38 cellular contexts compared by ENCODE assay signal in genomic region chr4:71476240-71476639, GRCh38.
"Had no signal": no experiment of that assay in that cellular context is flagged by ENCODE, and none has a peak within 500 bp of the region (broad histone marks: within the 10 kb centered on the region; RNA-seq: fewer than 3 reads in every experiment).

No MANE protein-coding gene starts in this region.

- FAIRE-seq: bronchial epithelial cell, TTC549 had no signal

- H3K4me3 ChIP-seq: adrenal gland, cardiac muscle cell had no signal

- H3K27ac ChIP-seq: adrenal gland, cardiac muscle cell, WERI-Rb-1 had no signal

- H3K9me3 Mint-ChIP-seq: activated CD4-positive, alpha-beta memory T cell treated with anti-CD3 and anti-CD28 coated beads for 36 hours; activated CD4-positive, alpha-beta T cell treated with anti-CD3 and anti-CD28 coated beads, Interleukin-2, amount 10 ng/mL, durations not matched to agents 7 days and 5 days; activated CD8-positive, alpha-beta T cell treated with anti-CD3 and anti-CD28 coated beads for 36 hours; activated naive CD4-positive, alpha-beta T cell treated with anti-CD3 and anti-CD28 coated beads for 36 hours; activated naive CD4-positive, alpha-beta T cell treated with anti-CD3 and anti-CD28 coated beads, Interleukin-2, amount 50 U/mL, for 72 hours; activated naive CD8-positive, alpha-beta T cell treated with anti-CD3 and anti-CD28 coated beads for 36 hours; activated T-cell treated with anti-CD3 and anti-CD28 coated beads, Interleukin-2, amount 50 U/mL, for 4 hours; activated T-cell treated with anti-CD3 and anti-CD28 coated beads, Interleukin-2, amount 50 U/mL, for 72 hours; activated T-helper 1 cell treated with anti-CD3 and anti-CD28 coated beads, Interleukin-12 subunit alpha, Interleukin-12 subunit beta, Interleukin-2, Interleukin-4 antibody, amounts not matched to agents 30 ng/mL and 10 ng/mL and 1 ng/mL, durations not matched to agents 14 hours and 24 hours and 36 hours; activated T-helper 17 cell treated with anti-CD3 and anti-CD28 coated beads, Interleukin-2, amount 50 U/mL, for 72 hours; brain; central memory CD8-positive, alpha-beta T cell; T-helper 1 cell treated with Interleukin-12 subunit alpha and Interleukin-12 subunit beta and Interleukin-4 antibody, amounts not matched to agents 30 μg/mL and 1 μg/mL, for 36 hours; T-helper 2 cell treated with Interferon-gamma antibody and Interleukin-4, amounts not matched to agents 5 μg/mL and 100 μg/mL, for 36 hours; WTC11 had no signal

- H3K36me3 Mint-ChIP-seq: activated CD4-positive, alpha-beta memory T cell treated with anti-CD3 and anti-CD28 coated beads for 36 hours; activated naive CD4-positive, alpha-beta T cell treated with anti-CD3 and anti-CD28 coated beads, Interleukin-2, amount 50 U/mL, for 72 hours; activated naive CD8-positive, alpha-beta T cell treated with anti-CD3 and anti-CD28 coated beads for 36 hours; WTC11 had no signal

- H3K4me1 ChIP-seq: adrenal gland had no signal

- H3K27me3 ChIP-seq: adrenal gland, cardiac muscle cell had no signal

- H3K27ac Mint-ChIP-seq: activated CD4-positive, alpha-beta memory T cell treated with anti-CD3 and anti-CD28 coated beads for 36 hours; activated CD4-positive, alpha-beta T cell treated with anti-CD3 and anti-CD28 coated beads for 36 hours; activated CD4-positive, alpha-beta T cell treated with anti-CD3 and anti-CD28 coated beads, Interleukin-2, amount 10 ng/mL, durations not matched to agents 7 days and 5 days; activated CD8-positive, alpha-beta T cell treated with anti-CD3 and anti-CD28 coated beads for 36 hours; activated naive CD4-positive, alpha-beta T cell treated with anti-CD3 and anti-CD28 coated beads for 36 hours; activated naive CD4-positive, alpha-beta T cell treated with anti-CD3 and anti-CD28 coated beads, Interleukin-2, amount 50 U/mL, for 72 hours; activated naive CD8-positive, alpha-beta T cell treated with anti-CD3 and anti-CD28 coated beads for 36 hours; activated T-cell treated with anti-CD3 and anti-CD28 coated beads, Interleukin-2, amount 50 U/mL, for 72 hours; activated T-helper 1 cell treated with anti-CD3 and anti-CD28 coated beads, Interleukin-12 subunit alpha, Interleukin-12 subunit beta, Interleukin-2, Interleukin-4 antibody, amounts not matched to agents 30 ng/mL and 10 ng/mL and 1 ng/mL, durations not matched to agents 14 hours and 24 hours and 36 hours; activated T-helper 17 cell treated with anti-CD3 and anti-CD28 coated beads, Interleukin-2, amount 50 U/mL, for 72 hours; T-helper 1 cell treated with Interleukin-12 subunit alpha and Interleukin-12 subunit beta and Interleukin-4 antibody, amounts not matched to agents 30 μg/mL and 1 μg/mL, for 36 hours; T-helper 2 cell treated with Interferon-gamma antibody and Interleukin-4, amounts not matched to agents 5 μg/mL and 100 μg/mL, for 36 hours; WTC11 had no signal

- H3K4me1 Mint-ChIP-seq: activated CD4-positive, alpha-beta T cell treated with anti-CD3 and anti-CD28 coated beads for 36 hours; activated CD4-positive, alpha-beta T cell treated with anti-CD3 and anti-CD28 coated beads, Interleukin-2, amount 10 ng/mL, durations not matched to agents 7 days and 5 days; activated naive CD8-positive, alpha-beta T cell treated with anti-CD3 and anti-CD28 coated beads for 36 hours; activated T-helper 17 cell treated with anti-CD3 and anti-CD28 coated beads, Interleukin-2, amount 50 U/mL, for 72 hours; brain; central memory CD8-positive, alpha-beta T cell; WTC11 had no signal

- H3K27me3 Mint-ChIP-seq: activated CD4-positive, alpha-beta memory T cell treated with anti-CD3 and anti-CD28 coated beads for 36 hours; activated CD4-positive, alpha-beta T cell treated with anti-CD3 and anti-CD28 coated beads for 36 hours; activated CD4-positive, alpha-beta T cell treated with anti-CD3 and anti-CD28 coated beads, Interleukin-2, amount 10 ng/mL, durations not matched to agents 7 days and 5 days; activated CD8-positive, alpha-beta T cell treated with anti-CD3 and anti-CD28 coated beads for 36 hours; activated naive CD8-positive, alpha-beta T cell treated with anti-CD3 and anti-CD28 coated beads for 36 hours; activated T-helper 17 cell treated with anti-CD3 and anti-CD28 coated beads, Interleukin-2, amount 50 U/mL, for 72 hours; brain; central memory CD8-positive, alpha-beta T cell had no signal

- DNase-seq: activated CD4-positive, alpha-beta memory T cell treated with anti-CD3 and anti-CD28 coated beads for 36 hours; activated CD4-positive, alpha-beta T cell treated with anti-CD3 and anti-CD28 coated beads for 1 hour; activated CD4-positive, alpha-beta T cell treated with anti-CD3 and anti-CD28 coated beads for 36 hours; activated CD4-positive, alpha-beta T cell treated with anti-CD3 and anti-CD28 coated beads for 48 hours; activated CD4-positive, alpha-beta T cell treated with anti-CD3 and anti-CD28 coated beads, Interleukin-2, amount 10 ng/mL, durations not matched to agents 7 days and 5 days; activated CD4-positive, CD25-positive, alpha-beta regulatory T cell; activated CD8-positive, alpha-beta memory T cell treated with anti-CD3 and anti-CD28 coated beads, Interleukin-2, amount 50 U/mL, for 4 hours; activated CD8-positive, alpha-beta T cell treated with anti-CD3 and anti-CD28 coated beads for 36 hours; activated effector memory CD4-positive, alpha-beta T cell treated with anti-CD3 and anti-CD28 coated beads, Interleukin-2, amount 50 U/mL, for 16 hours; activated gamma-delta T cell treated with Interleukin-2 at 50 U/mL for 16 hours; activated naive CD4-positive, alpha-beta T cell; activated naive CD4-positive, alpha-beta T cell treated with anti-CD3 and anti-CD28 coated beads for 36 hours; activated naive CD4-positive, alpha-beta T cell treated with anti-CD3 and anti-CD28 coated beads, Interleukin-2, amount 50 U/mL, for 16 hours; activated naive CD8-positive, alpha-beta T cell treated with anti-CD3 and anti-CD28 coated beads for 36 hours; activated T-cell treated with anti-CD3 and anti-CD28 coated beads for 4 hours; activated T-cell treated with anti-CD3 and anti-CD28 coated beads, Interleukin-2, amount 50 U/mL, for 1 hour; activated T-cell treated with anti-CD3 and anti-CD28 coated beads, Interleukin-2, amount 50 U/mL, for 4 hours; activated T-cell treated with anti-CD3 and anti-CD28 coated beads, Interleukin-2, amount 50 U/mL, for 72 hours; adrenal gland; amniotic stem cell; aorta; caudate nucleus; cerebellar nuclear complex; T-helper 1 cell; T-helper 2 cell; T-helper 9 cell; WERI-Rb-1 had no signal

- H3K9me3 ChIP-seq: adrenal gland had no signal

- H3K4me3 Mint-ChIP-seq: activated CD4-positive, alpha-beta memory T cell treated with anti-CD3 and anti-CD28 coated beads for 36 hours; activated CD4-positive, alpha-beta T cell treated with anti-CD3 and anti-CD28 coated beads for 36 hours; activated CD4-positive, alpha-beta T cell treated with anti-CD3 and anti-CD28 coated beads, Interleukin-2, amount 10 ng/mL, durations not matched to agents 7 days and 5 days; activated CD8-positive, alpha-beta T cell treated with anti-CD3 and anti-CD28 coated beads for 36 hours; activated naive CD4-positive, alpha-beta T cell treated with anti-CD3 and anti-CD28 coated beads for 36 hours; activated naive CD8-positive, alpha-beta T cell treated with anti-CD3 and anti-CD28 coated beads for 36 hours; activated T-cell treated with anti-CD3 and anti-CD28 coated beads, Interleukin-2, amount 50 U/mL, for 4 hours; activated T-cell treated with anti-CD3 and anti-CD28 coated beads, Interleukin-2, amount 50 U/mL, for 72 hours; activated T-helper 1 cell treated with anti-CD3 and anti-CD28 coated beads, Interleukin-12 subunit alpha, Interleukin-12 subunit beta, Interleukin-2, Interleukin-4 antibody, amounts not matched to agents 30 ng/mL and 10 ng/mL and 1 ng/mL, durations not matched to agents 14 hours and 24 hours and 36 hours; activated T-helper 17 cell treated with anti-CD3 and anti-CD28 coated beads, Interleukin-2, amount 50 U/mL, for 72 hours; brain; central memory CD8-positive, alpha-beta T cell; T-helper 1 cell treated with Interleukin-12 subunit alpha and Interleukin-12 subunit beta and Interleukin-4 antibody, amounts not matched to agents 30 μg/mL and 1 μg/mL, for 36 hours; T-helper 2 cell treated with Interferon-gamma antibody and Interleukin-4, amounts not matched to agents 5 μg/mL and 100 μg/mL, for 36 hours; WTC11 had no signal

- H3K36me3 ChIP-seq: adrenal gland, cardiac muscle cell, WERI-Rb-1 had no signal
